31 cellular contexts compared by ENCODE assay signal in the genomic region with DNA sequence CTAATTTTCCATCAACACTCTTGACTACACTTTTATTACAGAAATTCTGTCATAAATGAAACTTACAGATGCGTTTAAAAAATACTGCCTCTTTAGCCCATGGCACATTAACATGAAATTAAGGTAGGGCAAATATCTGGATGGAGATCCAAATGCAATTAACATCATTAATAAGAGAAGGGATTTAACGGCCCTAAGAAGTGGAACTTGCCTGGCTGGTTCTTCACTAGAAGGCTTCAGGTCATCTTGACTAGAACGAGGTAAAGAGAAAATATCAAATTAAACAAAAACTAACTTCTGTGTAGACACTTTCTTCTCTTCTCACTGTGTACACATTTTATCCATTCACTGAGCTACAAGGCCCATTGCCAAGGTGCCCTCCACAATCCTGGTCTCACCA. TPM values are rescaled to one million over a fixed set of nuclear protein-coding genes. Genes with fewer than 3 reads are reported as not detected.
A peak's percentile ranks its signal among the peaks of the same experiment; 100 is the strongest.
DNase-seq lines count a peak whose midpoint lies in the region; ATAC-seq and TF ChIP-seq lines count a peak whose summit lies in the region.
"Had no signal": no experiment of that assay in that cellular context is flagged by ENCODE, and none has a peak within 500 bp of the region (broad histone marks: within the 10 kb centered on the region; RNA-seq: fewer than 3 reads in every experiment).

No MANE protein-coding gene starts in this region.

- no peaks in the 10 kb centered on the region for H3K9me2 ChIP-seq in SK-N-SH
- no peaks in the 10 kb centered on the region for H3K9me2 ChIP-seq in GM23248 (ENCODE audit: insufficient read depth)

- H3K9ac ChIP-seq in SK-N-SH (no peak overlapping the region), GM23248 (no peak overlapping the region)
- H3K9ac ChIP-seq: neural progenitor cell had no signal

- H2AFZ ChIP-seq in SK-N-SH (ENCODE audit: low read depth) (peak overlapping the region; percentile 50; the same call in 1 of the 2 replicates), osteoblast (ENCODE audit: low read length) (no peak overlapping the region), GM23248 (no peak overlapping the region)
- H2AFZ ChIP-seq: neural progenitor cell had no signal

- no peak overlapping the region for H3K4me3 ChIP-seq in SK-N-SH (ENCODE audit: low read depth in 2 of 2, low read length in 1 of 2)
- no peak overlapping the region for H3K4me3 ChIP-seq in osteoblast (ENCODE audit: insufficient read depth, low read length)
- H3K4me3 ChIP-seq in GM23248 = no peak overlapping the region
- H3K4me3 ChIP-seq: left lung, neural progenitor cell had no signal

- no peak for TF ChIP-seq EP300 in SK-N-SH (IDR thresholded peaks at IDR 0.05; ENCODE audit: borderline replicate concordance in 1 of 2, low read depth in 1 of 2, low read length in 1 of 2)

- POLR2A ChIA-PET in SK-N-SH (lab: Yijun Ruan, JAX) = no interaction called here

- H3K27me3 ChIP-seq in SK-N-SH (ENCODE audit: insufficient read depth) = no peaks in the 10 kb centered on the region
- H3K27me3 ChIP-seq in osteoblast (ENCODE audit: insufficient read depth, low read length) = no peaks in the 10 kb centered on the region
- H3K27me3 ChIP-seq in GM23248 (replicated peaks; ENCODE audit: insufficient read depth) = no peaks in the 10 kb centered on the region
- H3K27me3 ChIP-seq: left lung, neural progenitor cell had no signal

- no peaks in the 10 kb centered on the region; a peak in 1 of 4 replicates for H3K4me1 ChIP-seq in SK-N-SH (ENCODE audit: control insufficient read depth in 1 of 2, insufficient read depth in 2 of 2, low read depth in 1 of 2, low read length in 1 of 2)
- H3K4me1 ChIP-seq in osteoblast (ENCODE audit: insufficient read depth, low read length) = peaks cover 4% of the 10 kb centered on the region
- no peaks in the 10 kb centered on the region for H3K4me1 ChIP-seq in GM23248 (ENCODE audit: insufficient read depth)
- H3K4me1 ChIP-seq: left lung, neural progenitor cell had no signal

- no peak for TF ChIP-seq RAD21 in SK-N-SH (IDR thresholded peaks at IDR 0.05; ENCODE audit: low read length)

- WGBS in SK-N-SH (ENCODE audit: low lambda C conversion rate) = 80% methylated on average over 3 of the region's 3 CpGs
- WGBS in GM23248 (ENCODE audit: low coverage in 1 of 2, low lambda C conversion rate in 2 of 2, missing lambda C conversion rate in 2 of 2), 2 experiments = 46 to 58% methylated on average over 3 of the region's 3 CpGs

- no peaks in the 10 kb centered on the region for H3K9me3 ChIP-seq in SK-N-SH
- no peaks in the 10 kb centered on the region for H3K9me3 ChIP-seq in osteoblast (ENCODE audit: low read depth, low read length)
- no peaks in the 10 kb centered on the region for H3K9me3 ChIP-seq in GM23248 (ENCODE audit: low read depth)
- H3K9me3 ChIP-seq: left lung had no signal

- in situ Hi-C loops in GM23248 (cut with MboI) = no loop called here

- CTCF ChIA-PET in SK-N-SH (lab: Yijun Ruan, JAX) = no interaction called here

- TF ChIP-seq CTCF in SK-N-SH (IDR thresholded peaks at IDR 0.05) (no peak), osteoblast (IDR thresholded peaks at IDR 0.05; ENCODE audit: extremely low read depth, low read depth, low read length) (no peak)

- H4K20me1 ChIP-seq in SK-N-SH (ENCODE audit: insufficient read depth) = no peaks in the 10 kb centered on the region
- no peaks in the 10 kb centered on the region for H4K20me1 ChIP-seq in osteoblast (ENCODE audit: insufficient read depth, low read length)
- H4K20me1 ChIP-seq in GM23248 (ENCODE audit: insufficient read depth) = no peaks in the 10 kb centered on the region

- H3K36me3 ChIP-seq in SK-N-SH (replicated peaks in 1 of 2; ENCODE audit: control insufficient read depth in 1 of 2, insufficient read depth in 2 of 2, low read length in 1 of 2) = no peaks in the 10 kb centered on the region
- H3K36me3 ChIP-seq in osteoblast (ENCODE audit: insufficient read depth, low read length) = no peaks in the 10 kb centered on the region
- H3K36me3 ChIP-seq in GM23248 (ENCODE audit: low read depth) = no peaks in the 10 kb centered on the region
- H3K36me3 ChIP-seq: left lung, neural progenitor cell had no signal

- ATAC-seq in SK-N-SH treated with all-trans-retinoic acid at 6 μM for 48 hours (no peak), esophagus mucosa (peak; percentile 67), GM18520 (IDR thresholded peaks at IDR 0.05; ENCODE audit: unreplicated experiment) (no peak)
- ATAC-seq: activated CD4-positive, CD25-positive, alpha-beta regulatory T cell treated with anti-CD3 and anti-CD28 coated beads, Interleukin-2, amount 50 U/mL, for 24 hours had no signal

- H3K27ac ChIP-seq in SK-N-SH (ENCODE audit: low read depth in 2 of 2, low read length in 1 of 2) (peak overlapping the region in 1 of 2 experiments; percentile 76; a peak in 2 of 4 replicates), osteoblast (ENCODE audit: low read depth, low read length) (peak overlapping the region; percentile 76), GM23248 (no peak overlapping the region)
- H3K27ac ChIP-seq: neural progenitor cell had no signal

- DNase-seq in SK-N-SH (no peak), osteoblast (ENCODE audit: insufficient read length, low spot score, missing footprints) (no peak), Ammon's horn (ENCODE audit: low spot score) (no peak), GM23248 (no peak)
- no peak for DNase-seq in activated CD4-positive, alpha-beta T cell treated with anti-CD3 and anti-CD28 coated beads, Interleukin-2, amount 50 U/mL, for 1 hour
- DNase-seq: 8988T; activated CD4-positive, alpha-beta memory T cell treated with anti-CD3 and anti-CD28 coated beads for 36 hours; activated naive CD4-positive, alpha-beta T cell treated with anti-CD3 and anti-CD28 coated beads for 36 hours; cerebellar nuclear complex; glutamatergic neuron; GOT3; KBM-7; left lung; mesendoderm; NCI-H1092 treated with DMSO at 0.1 percent for 48 hours; NCI-H1930; NCI-H524; posterior cingulate gyrus; right cardiac atrium; stimulated activated CD4-positive, alpha-beta T cell treated with anti-CD3 and anti-CD28 coated beads, Interleukin-4, amount 100 ng/mL, for 4 hours had no signal

- H3K4me2 ChIP-seq in SK-N-SH (no peak overlapping the region), osteoblast (ENCODE audit: insufficient read depth, low read length) (no peak overlapping the region), GM23248 (ENCODE audit: unreplicated experiment) (no peak overlapping the region)
- H3K4me2 ChIP-seq: neural progenitor cell had no signal

- H3F3A ChIP-seq in SK-N-SH (replicated peaks; ENCODE audit: insufficient read depth) (no peaks in the 10 kb centered on the region), GM23248 (ENCODE audit: insufficient read depth) (no peaks in the 10 kb centered on the region)

- H3K79me2 ChIP-seq in SK-N-SH (ENCODE audit: insufficient read depth) = no peaks in the 10 kb centered on the region
- no peaks in the 10 kb centered on the region for H3K79me2 ChIP-seq in osteoblast (ENCODE audit: insufficient read depth, low read length)
- H3K79me2 ChIP-seq in GM23248 (ENCODE audit: insufficient read depth) = no peaks in the 10 kb centered on the region

TF ChIP-seq in SK-N-SH, 30 proteins besides CTCF, POLR2A, EP300 and RAD21 (continues in another document):
- TF ChIP-seq GATA2 (CRISPR knock-in tag; IDR thresholded peaks at IDR 0.05) (no peak), EZH2phosphoT487 (IDR thresholded peaks at IDR 0.05; ENCODE audit: borderline replicate concordance, low read depth) (no peak), SIN3A (IDR thresholded peaks at IDR 0.05; ENCODE audit: borderline replicate concordance, low read depth, low read length) (no peak), ELF1 (IDR thresholded peaks at IDR 0.05) (no peak), CHD2 (IDR thresholded peaks at IDR 0.05; ENCODE audit: low read length, partially characterized antibody) (no peak), FOSL2 (IDR thresholded peaks at IDR 0.05; ENCODE audit: borderline replicate concordance, low read depth) (no peak)
- TF ChIP-seq, protein P1, sequence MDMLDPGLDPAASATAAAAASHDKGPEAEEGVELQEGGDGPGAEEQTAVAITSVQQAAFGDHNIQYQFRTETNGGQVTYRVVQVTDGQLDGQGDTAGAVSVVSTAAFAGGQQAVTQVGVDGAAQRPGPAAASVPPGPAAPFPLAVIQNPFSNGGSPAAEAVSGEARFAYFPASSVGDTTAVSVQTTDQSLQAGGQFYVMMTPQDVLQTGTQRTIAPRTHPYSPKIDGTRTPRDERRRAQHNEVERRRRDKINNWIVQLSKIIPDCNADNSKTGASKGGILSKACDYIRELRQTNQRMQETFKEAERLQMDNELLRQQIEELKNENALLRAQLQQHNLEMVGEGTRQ (IDR thresholded peaks at IDR 0.05; ENCODE audit: borderline replicate concordance, low read depth, low read length) = no peak

TF ChIP-seq in SK-N-SH treated with all-trans-retinoic acid at 6 μM for 48 hours, 23 proteins besides CTCF, POLR2A, EP300 and RAD21 (continues in another document):
- TF ChIP-seq TOX (CRISPR knock-in tag; IDR thresholded peaks at IDR 0.05; ENCODE audit: borderline replicate concordance) (no peak), ZFP3 (CRISPR knock-in tag; IDR thresholded peaks at IDR 0.05) (no peak), CREB5 (CRISPR knock-in tag; IDR thresholded peaks at IDR 0.05; ENCODE audit: low read depth) (no peak), GLIS3 (CRISPR knock-in tag; IDR thresholded peaks at IDR 0.05) (no peak)

RNA-seq across cellular contexts. Expression of gene DAOA, which starts 23.8 kb away (rescaled TPM):
- not detected in 2 replicates for polyA plus RNA-seq in SK-N-SH (2012; rRNA removed)
- polyA plus RNA-seq in SK-N-SH (2012; cell fraction: cytosol; rRNA removed) = not detected in 2 replicates
- polyA plus RNA-seq in SK-N-SH (2012; cell fraction: nucleus; rRNA removed) = not detected in 2 replicates
- total RNA-seq in esophagus mucosa = not detected
- total RNA-seq in osteoblast = not detected in 2 replicates
- not detected in 2 replicates for total RNA-seq in GM23248 (2014; rRNA removed; shearing (Covaris generic))
- polyA plus RNA-seq in GM23248 (2016; fragmentation: Nextera tagmentation; extraction: Ambion mirVana) = not detected in 2 replicates
- total RNA-seq: activated CD4-positive, alpha-beta memory T cell treated with anti-CD3 and anti-CD28 coated beads for 36 hours; activated naive CD4-positive, alpha-beta T cell treated with anti-CD3 and anti-CD28 coated beads for 36 hours; activated T-helper 1 cell treated with anti-CD3 and anti-CD28 coated beads, Interleukin-12 subunit alpha, Interleukin-12 subunit beta, Interleukin-2, Interleukin-4 antibody, amounts not matched to agents 30 ng/mL and 10 ng/mL and 1 ng/mL, durations not matched to agents 14 hours and 24 hours and 36 hours; dermis microvascular lymphatic vessel endothelial cell; left lung; M059J; myocyte; right cardiac atrium; subcutaneous adipose tissue had no signal
- polyA plus RNA-seq: adipose tissue, right cardiac atrium had no signal
